8 cellular contexts compared by ENCODE assay signal in genomic region chr14:74860899-74861733, GRCh38. TPM values are rescaled to one million over a fixed set of nuclear protein-coding genes. Genes with fewer than 3 reads are reported as not detected.
A peak's percentile ranks its signal among the peaks of the same experiment; 100 is the strongest.
DNase-seq lines count a peak whose midpoint lies in the region; ATAC-seq and TF ChIP-seq lines count a peak whose summit lies in the region.

No MANE protein-coding gene starts in this region.

- H3K4me1 ChIP-seq in HEK293 (ENCODE audit: control insufficient read depth, insufficient read depth, low read length): no peaks in the 10 kb centered on the region

- ATAC-seq in GM19035 (IDR thresholded peaks at IDR 0.05; ENCODE audit: unreplicated experiment): no peak

- CTCF ChIA-PET in BJ (lab: Yijun Ruan, JAX) (interaction anchor here (0.6 to 13.8 kb wide), 28 partner anchors 11 to 233 kb away, joined by 3 to 315 read pairs (median 4); partner anchors contain the start of genes DLST and PROX2), HEK293 (lab: Yijun Ruan, JAX) (interaction anchor here (0.6 to 10.8 kb wide), 43 partner anchors 11 to 700 kb away, joined by 3 to 195 read pairs (median 5); partner anchors contain the start of genes DLST and PROX2)

- TF ChIP-seq CTCF in BJ (IDR thresholded peaks at IDR 0.05; ENCODE audit: insufficient read depth, low read depth, low read length) (peak; percentile 85), HEK293 (tag by site-specific recombination; IDR thresholded peaks at IDR 0.05) (peak; percentile 70; the same call in 1 of the 2 replicates), kidney epithelial cell (IDR thresholded peaks at IDR 0.05; ENCODE audit: insufficient read depth, low read length, poor library complexity, severe bottlenecking) (peak; percentile 86)

- no peaks in the 10 kb centered on the region for H3K27me3 ChIP-seq in BJ (ENCODE audit: control insufficient read depth, insufficient read depth, low read length)
- H3K27me3 ChIP-seq in kidney epithelial cell (ENCODE audit: control insufficient read depth, insufficient read depth, low read length): peaks cover 4% of the 10 kb centered on the region

- H3K4me3 ChIP-seq in BJ (ENCODE audit: low read depth, low read length) (no peak overlapping the region), HEK293 (ENCODE audit: low read depth, low read length) (no peak overlapping the region), kidney epithelial cell (ENCODE audit: low read depth, low read length) (no peak overlapping the region)

- no peaks in the 10 kb centered on the region for H3K9me3 ChIP-seq in HEK293 (ENCODE audit: control insufficient read depth, insufficient read depth, low read depth, low read length)

- no peak for DNase-seq in BJ (ENCODE audit: low read depth)
- DNase-seq in NCI-H446 (lab: John Stamatoyannopoulos, UW): peak; percentile 79 to 90
- peak; percentile 92 for DNase-seq in activated CD4-positive, CD25-positive, alpha-beta regulatory T cell treated with anti-CD3 and anti-CD28 coated beads, Interleukin-2, amount 50 U/mL, for 16 hours (ENCODE audit: low read depth, low spot score)
- DNase-seq in central memory CD4-positive, alpha-beta T cell: peak; percentile 79
- peak; percentile 44 for DNase-seq in kidney epithelial cell (ENCODE audit: low read depth)
- DNase-seq in stimulated activated CD4-positive, alpha-beta T cell treated with anti-CD3 and anti-CD28 coated beads, Interleukin-2, amount 100 ng/mL, for 24 hours: peak; percentile 96 to 97

- H3K27ac ChIP-seq in HEK293 (ENCODE audit: extremely low read depth, low read depth, low read length): no peak overlapping the region

- POLR2A ChIA-PET in BJ (lab: Charles Lee): no interaction called here
- POLR2A ChIA-PET in HEK293 (lab: Yijun Ruan, JAX): interaction anchor here (0.8 to 1.2 kb wide), 3 partner anchors 44 to 62 kb away, joined by 4 to 9 read pairs (median 5); partner anchors contain the start of gene RPS6KL1

- H3K36me3 ChIP-seq in BJ (ENCODE audit: control insufficient read depth, insufficient read depth, low read length) (no peaks in the 10 kb centered on the region), HEK293 (ENCODE audit: control insufficient read depth in 2 of 2, insufficient read depth in 1 of 2, low read length in 2 of 2) (peaks cover 0 to under 1% of the 10 kb centered on the region in 2 experiments; a peak in 1 of 3 replicates), kidney epithelial cell (ENCODE audit: control insufficient read depth, insufficient read depth, low read length) (no peaks in the 10 kb centered on the region)

TF ChIP-seq in HEK293, 187 proteins besides CTCF, POLR2A, EP300 and RAD21:
- TF ChIP-seq ZNF660 (tag by site-specific recombination; IDR thresholded peaks at IDR 0.05): peak; percentile 60; the same call in 1 of the 2 replicates
- TF ChIP-seq, protein P1, sequence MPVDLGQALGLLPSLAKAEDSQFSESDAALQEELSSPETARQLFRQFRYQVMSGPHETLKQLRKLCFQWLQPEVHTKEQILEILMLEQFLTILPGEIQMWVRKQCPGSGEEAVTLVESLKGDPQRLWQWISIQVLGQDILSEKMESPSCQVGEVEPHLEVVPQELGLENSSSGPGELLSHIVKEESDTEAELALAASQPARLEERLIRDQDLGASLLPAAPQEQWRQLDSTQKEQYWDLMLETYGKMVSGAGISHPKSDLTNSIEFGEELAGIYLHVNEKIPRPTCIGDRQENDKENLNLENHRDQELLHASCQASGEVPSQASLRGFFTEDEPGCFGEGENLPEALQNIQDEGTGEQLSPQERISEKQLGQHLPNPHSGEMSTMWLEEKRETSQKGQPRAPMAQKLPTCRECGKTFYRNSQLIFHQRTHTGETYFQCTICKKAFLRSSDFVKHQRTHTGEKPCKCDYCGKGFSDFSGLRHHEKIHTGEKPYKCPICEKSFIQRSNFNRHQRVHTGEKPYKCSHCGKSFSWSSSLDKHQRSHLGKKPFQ (tag by site-specific recombination; IDR thresholded peaks at IDR 0.05): 0 out of 2 replicates have a peak, but pooled peaks have one; percentile 38
- TF ChIP-seq ZNF600 (tag by site-specific recombination; IDR thresholded peaks at IDR 0.05): peak; percentile 91
- peak; percentile 60 for TF ChIP-seq ZNF692 (tag by site-specific recombination; IDR thresholded peaks at IDR 0.05)
- TF ChIP-seq ZFP69B (tag by site-specific recombination; IDR thresholded peaks at IDR 0.05): peak; percentile 67
- peak; percentile 85 for TF ChIP-seq ZNF654 (tag by site-specific recombination; IDR thresholded peaks at IDR 0.05; ENCODE audit: low read depth)
- TF ChIP-seq ZNF354C (tag by site-specific recombination; IDR thresholded peaks at IDR 0.05; ENCODE audit: borderline replicate concordance, low read depth): no peak
- no peak for TF ChIP-seq ZNF221 (tag by site-specific recombination; IDR thresholded peaks at IDR 0.05; ENCODE audit: borderline replicate concordance)
- no peak for TF ChIP-seq ZNF394 (tag by site-specific recombination; IDR thresholded peaks at IDR 0.05; ENCODE audit: borderline replicate concordance)

RNA-seq across cellular contexts. Expression of gene PROX2, which starts 14.8 kb away (rescaled TPM):
- not detected in 2 replicates for polyA plus RNA-seq in BJ (2011; rRNA removed)
- not detected in 2 replicates for polyA minus RNA-seq in BJ (2011; rRNA and poly(A)+ RNA removed)
- not detected in 2 replicates for total RNA-seq in kidney epithelial cell

RNA-seq across cellular contexts. Expression of gene DLST, which starts 20.6 kb away (rescaled TPM):
- polyA plus RNA-seq in BJ (2011; rRNA removed): 125 and 150 TPM in 2 replicates
- polyA minus RNA-seq in BJ (2011; rRNA and poly(A)+ RNA removed): 68.8 and 88.2 TPM in 2 replicates
- total RNA-seq in kidney epithelial cell: 84.1 and 87.0 TPM in 2 replicates
